8 cellular contexts compared by ENCODE assay signal in genomic region chr19:44447864-44448674, GRCh38. TPM values are rescaled to one million over a fixed set of nuclear protein-coding genes. Genes with fewer than 3 reads are reported as not detected.
A peak's percentile ranks its signal among the peaks of the same experiment; 100 is the strongest.
DNase-seq lines count a peak whose midpoint lies in the region; ATAC-seq lines count a peak whose summit lies in the region.

Gene ZNF229 (minus strand): TSS chr19:44448472. CDS start chr19:44442847, 5,625 bp downstream.

- ATAC-seq in left colon (peak; percentile 100), HG03520 (IDR thresholded peaks at IDR 0.05; ENCODE audit: unreplicated experiment) (no peak), GM18868 (IDR thresholded peaks at IDR 0.05; ENCODE audit: unreplicated experiment) (no peak)

- DNase-seq in DMS53 (lab: John Stamatoyannopoulos, UW): peak; percentile 97
- DNase-seq in NCI-H2029 (lab: John Stamatoyannopoulos, UW): peak; percentile 97
- peak; percentile 46 for DNase-seq in activated CD4-positive, alpha-beta T cell treated with anti-CD3 and anti-CD28 coated beads, Interleukin-2, amount 50 U/mL, for 1 hour
- DNase-seq in dermis blood vessel endothelial cell: peak; percentile 95
- peak; percentile 87 to 88 for DNase-seq in left colon
- DNase-seq in stimulated activated CD4-positive, alpha-beta T cell treated with anti-CD3 and anti-CD28 coated beads, Interleukin-15, amount 100 ng/mL, for 48 hours (ENCODE audit: low read depth in 2 of 2): peak; percentile 61 to 66

- intact Hi-C loops in left colon (cut with DNase I, micrococcal nuclease): no loop called here

RNA-seq across cellular contexts. Expression of gene ZNF229, which starts in this region (rescaled TPM):
- 5.9 and 14.6 TPM in 2 replicates for total RNA-seq in dermis blood vessel endothelial cell
- total RNA-seq in left colon: 1 to 10 TPM; 1.5 to 2.7 TPM

Comparison
In these comparisons a context has a peak if more than half of its experiments do, and no peak if none do; other contexts are left out.
1. DNase-seq: peak in every context shown above with its lines; median percentile 97 in DMS53; 97 in NCI-H2029; 95 in dermis blood vessel endothelial cell; 88 in left colon; 64 in stimulated activated CD4-positive, alpha-beta T cell treated with anti-CD3 and anti-CD28 coated beads, Interleukin-15, amount 100 ng/mL, for 48 hours; 46 in activated CD4-positive, alpha-beta T cell treated with anti-CD3 and anti-CD28 coated beads, Interleukin-2, amount 50 U/mL, for 1 hour.